ENCODE assay signal across 1 cellular context in genomic region chr20:35280523-35280922, GRCh38.
TF ChIP-seq lines count a peak whose summit lies in the region.

No MANE protein-coding gene starts in this region.

TF ChIP-seq in K562, 482 proteins besides CTCF, POLR2A, EP300 and RAD21:
- TF ChIP-seq RBFOX2 (IDR thresholded peaks at IDR 0.05; ENCODE audit: low read depth, low read length) = 0 out of 2 replicates have a peak, but pooled peaks have one; percentile 23
- TF ChIP-seq ZNF280A (IDR thresholded peaks at IDR 0.05; ENCODE audit: low read depth, partially characterized antibody) = no peak
